In the genomic region with DNA sequence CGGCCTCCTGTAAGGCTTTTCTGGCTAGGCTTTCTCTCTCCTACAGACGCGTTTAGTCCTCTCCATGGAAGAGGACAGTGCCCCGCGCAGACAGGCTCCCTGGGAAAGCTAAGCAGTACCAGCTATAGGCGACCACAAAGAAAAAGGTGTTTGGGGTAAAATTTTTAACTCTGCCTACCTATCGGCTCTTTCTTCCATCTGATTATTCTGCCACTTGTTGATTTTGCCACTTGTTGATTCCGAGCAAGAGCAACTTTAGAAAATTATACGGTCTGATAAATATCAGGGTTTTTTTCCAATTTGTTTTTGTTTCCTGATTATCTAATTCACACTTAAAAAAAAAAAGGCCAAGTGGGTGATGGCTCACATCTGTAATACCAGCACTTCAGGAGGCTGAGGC, we compare ENCODE assay signal across 17 cellular contexts.
A peak's percentile ranks its signal among the peaks of the same experiment; 100 is the strongest.
DNase-seq lines count a peak whose midpoint lies in the region; ATAC-seq lines count a peak whose summit lies in the region.
"Had no signal": no experiment of that assay in that cellular context is flagged by ENCODE, and none has a peak within 500 bp of the region (broad histone marks: within the 10 kb centered on the region; RNA-seq: fewer than 3 reads in every experiment).

No MANE protein-coding gene starts in this region.

- peak overlapping the region; percentile 36 for H4K12ac ChIP-seq in trophoblast cell (ENCODE audit: low read depth, low read length)

- no peak overlapping the region for H3K9ac ChIP-seq in trophoblast cell (ENCODE audit: low read length)
- H3K9ac ChIP-seq: BLaER1 treated with 17β-estradiol and CSF1 and Interleukin-3, amounts not matched to agents 10 nM and 100 nM had no signal

- H3K9me3 ChIP-seq in trophoblast cell (ENCODE audit: insufficient read depth, low read depth, low read length): no peaks in the 10 kb centered on the region
- H3K9me3 ChIP-seq: A549; BLaER1 treated with 17β-estradiol and CSF1 and Interleukin-3, amounts not matched to agents 10 nM and 100 nM; Caco-2 had no signal

- H3K4me2 ChIP-seq in trophoblast cell (ENCODE audit: low read length): no peak overlapping the region
- H3K4me2 ChIP-seq: A549; BLaER1 treated with 17β-estradiol and CSF1 and Interleukin-3, amounts not matched to agents 10 nM and 100 nM had no signal

- peak; percentile 3 for DNase-seq in DMS53 (lab: John Stamatoyannopoulos, UW)
- DNase-seq in DMS53 treated with DMSO at 0.1 percent for 48 hours (lab: John Stamatoyannopoulos, UW; ENCODE audit: unreplicated experiment): no peak
- peak; percentile 0 for DNase-seq in activated gamma-delta T cell (lab: John Stamatoyannopoulos, UW)
- DNase-seq in activated gamma-delta T cell treated with Interleukin-2 at 50 U/mL for 16 hours: no peak
- DNase-seq in trophoblast cell: no peak
- DNase-seq: AML-193; Caco-2; Calu3; CD4-positive, alpha-beta T cell; CD8-positive, alpha-beta T cell; DMS79 treated with DMSO at 0.1 percent for 48 hours; GF-D8 had no signal

- no peak overlapping the region for H3K18ac ChIP-seq in trophoblast cell (ENCODE audit: low read length)

- no peaks in the 10 kb centered on the region for H3K27me3 ChIP-seq in trophoblast cell (ENCODE audit: insufficient read depth, low read length)
- H3K27me3 ChIP-seq: BLaER1 treated with 17β-estradiol and CSF1 and Interleukin-3, amounts not matched to agents 10 nM and 100 nM had no signal

- no peak overlapping the region for H3K23ac ChIP-seq in trophoblast cell (ENCODE audit: low read length)

- H2BK5ac ChIP-seq in trophoblast cell (ENCODE audit: low read depth, low read length, poor library complexity): no peak overlapping the region

- H2AK5ac ChIP-seq in trophoblast cell (ENCODE audit: low read length): no peak overlapping the region

- WGBS in trophoblast cell (ENCODE audit: extremely low coverage, insufficient coverage, insufficient read length): no CpG with 5 or more reads among the region's 9 CpGs

- no peak overlapping the region for H3K4ac ChIP-seq in trophoblast cell (ENCODE audit: low read depth, low read length)

- no peak overlapping the region for H4K8ac ChIP-seq in trophoblast cell (ENCODE audit: low read depth, low read length)

- H2AFZ ChIP-seq in trophoblast cell (ENCODE audit: insufficient read depth, low read length, poor library complexity): no peak overlapping the region

- no peaks in the 10 kb centered on the region for H3K4me1 ChIP-seq in trophoblast cell (ENCODE audit: control insufficient read depth in 1 of 2, insufficient read depth in 2 of 2, low read length in 2 of 2)
- H3K4me1 ChIP-seq: A549; BLaER1 treated with 17β-estradiol and CSF1 and Interleukin-3, amounts not matched to agents 10 nM and 100 nM; Caco-2 had no signal

- H3K4me3 ChIP-seq in trophoblast cell (ENCODE audit: low read depth, low read length): no peak overlapping the region
- H3K4me3 ChIP-seq: A549; BLaER1 treated with 17β-estradiol and CSF1 and Interleukin-3, amounts not matched to agents 10 nM and 100 nM had no signal

- no peak overlapping the region for H3K27ac ChIP-seq in trophoblast cell (ENCODE audit: low read depth, low read length)
- H3K27ac ChIP-seq: 22Rv1; A549; BLaER1 treated with 17β-estradiol and CSF1 and Interleukin-3, amounts not matched to agents 10 nM and 100 nM; C4-2B had no signal

- H3K36me3 ChIP-seq in trophoblast cell (ENCODE audit: control insufficient read depth in 1 of 2, insufficient read depth in 2 of 2, low read length in 2 of 2): no peaks in the 10 kb centered on the region
- H3K36me3 ChIP-seq: BLaER1 treated with 17β-estradiol and CSF1 and Interleukin-3, amounts not matched to agents 10 nM and 100 nM had no signal

- H2BK120ac ChIP-seq in trophoblast cell (ENCODE audit: insufficient read depth, low read length, poor library complexity): no peak overlapping the region

- no peak overlapping the region for H2BK12ac ChIP-seq in trophoblast cell (ENCODE audit: low read length)

- H4K91ac ChIP-seq in trophoblast cell (ENCODE audit: low read depth, low read length): no peak overlapping the region

- H3K79me2 ChIP-seq in trophoblast cell (ENCODE audit: control insufficient read depth, insufficient read depth, low read length, poor library complexity): no peaks in the 10 kb centered on the region

- ATAC-seq in HG03521 (IDR thresholded peaks at IDR 0.05; ENCODE audit: unreplicated experiment): no peak
- ATAC-seq: A549; CD8-positive, alpha-beta T cell had no signal

- no peaks in the 10 kb centered on the region for H3K79me1 ChIP-seq in trophoblast cell (ENCODE audit: low read length)

- H3K14ac ChIP-seq in trophoblast cell (ENCODE audit: low read length): no peak overlapping the region

Comparison
In these comparisons a context has a peak if more than half of its experiments do, and no peak if none do; other contexts are left out.
1. DNase-seq: peak in DMS53 (single experiment) and activated gamma-delta T cell (single experiment); none in DMS53 treated with DMSO at 0.1 percent for 48 hours (single experiment), activated gamma-delta T cell treated with Interleukin-2 at 50 U/mL for 16 hours (single experiment) and trophoblast cell (0 of 2).